Comparison of ENCODE assay signal across 8 cellular contexts in the genomic region with DNA sequence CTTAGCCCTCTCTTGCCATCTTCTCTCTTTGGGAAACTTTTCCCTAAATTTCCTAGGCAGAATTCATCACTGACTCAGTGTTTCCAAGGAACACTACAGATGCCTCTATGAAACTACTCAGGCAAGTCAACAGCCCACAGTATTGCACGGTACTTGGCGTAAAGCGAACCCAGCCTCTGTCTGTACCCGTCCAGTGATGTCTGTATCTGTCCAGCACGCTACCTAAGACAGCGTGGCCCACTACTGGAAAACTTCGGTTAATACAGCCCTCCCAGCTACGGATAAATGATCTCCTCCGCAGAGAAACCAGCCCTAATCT. TPM values are rescaled to one million over a fixed set of nuclear protein-coding genes. Genes with fewer than 3 reads are reported as not detected.
DNase-seq lines count a peak whose midpoint lies in the region; ATAC-seq and TF ChIP-seq lines count a peak whose summit lies in the region.

No MANE protein-coding gene starts in this region.

- H3K27me3 ChIP-seq in SU-DHL-6 (ENCODE audit: low read length) = no peaks in the 10 kb centered on the region
- H3K27me3 ChIP-seq in ovary = no peaks in the 10 kb centered on the region

- H3K4me1 ChIP-seq in ovary (ENCODE audit: insufficient read depth) = peaks cover 3% of the 10 kb centered on the region

- ATAC-seq in HG02973 (IDR thresholded peaks at IDR 0.05; ENCODE audit: unreplicated experiment) = peak; percentile 14

- in situ Hi-C loops in GM13976 (cut with MboI; ENCODE audit: low sequenced_read_pairs, unreplicated experiment) = no loop called here

- no peaks in the 10 kb centered on the region for H3K9me2 ChIP-seq in SU-DHL-6 (replicated peaks; ENCODE audit: insufficient read depth, low read length)

- peak overlapping the region; percentile 78 for H3K9ac ChIP-seq in SU-DHL-6 (ENCODE audit: low read length)

- TF ChIP-seq POLR2A in ovary (IDR thresholded peaks at IDR 0.05) = no peak

- H3K9me3 ChIP-seq in SU-DHL-6 (ENCODE audit: insufficient read depth, low read length) (no peaks in the 10 kb centered on the region), ovary (no peaks in the 10 kb centered on the region)

- H3K4me3 ChIP-seq in SU-DHL-6 (ENCODE audit: insufficient read depth, low read length, poor library complexity, severe bottlenecking) = peak overlapping the region; percentile 68
- H3K4me3 ChIP-seq in fibroblast of pulmonary artery (replicated peaks; ENCODE audit: low read depth, low read length) = peak overlapping the region; percentile 98
- peak overlapping the region; percentile 95 for H3K4me3 ChIP-seq in ovary

- no peaks in the 10 kb centered on the region for H3K36me3 ChIP-seq in SU-DHL-6 (ENCODE audit: low read length)
- no peaks in the 10 kb centered on the region for H3K36me3 ChIP-seq in ovary

- H3K79me2 ChIP-seq in SU-DHL-6 (ENCODE audit: insufficient read depth, low read length) = peaks cover 26% of the 10 kb centered on the region

- no peaks in the 10 kb centered on the region for H4K20me1 ChIP-seq in SU-DHL-6 (ENCODE audit: low read depth, low read length)

- peak; percentile 47 for DNase-seq in DMS53 (lab: John Stamatoyannopoulos, UW)
- no peak for DNase-seq in DMS53 treated with DMSO at 0.1 percent for 48 hours (lab: John Stamatoyannopoulos, UW; ENCODE audit: unreplicated experiment)
- DNase-seq in fibroblast of pulmonary artery (ENCODE audit: low read depth) = peak; percentile 32
- DNase-seq in ovary = no peak
- no peak for DNase-seq in NCI-H187 treated with DMSO at 0.1 percent for 48 hours (lab: John Stamatoyannopoulos, UW)
- no peak for DNase-seq in GM13976 (ENCODE audit: low spot score)

- peak overlapping the region; percentile 76 for H3K4me2 ChIP-seq in SU-DHL-6 (ENCODE audit: low read depth, low read length, poor library complexity, severe bottlenecking)

- WGBS in ovary, 3 donors = 0 to 2% (median 2%) methylated on average over 9 of the region's 9 CpGs

- intact Hi-C loops in ovary (cut with DNase I) = no loop called here

- peak overlapping the region; percentile 66 for H2AFZ ChIP-seq in SU-DHL-6 (ENCODE audit: low read depth, low read length, severe bottlenecking)

- no peak overlapping the region for H3K27ac ChIP-seq in SU-DHL-6 (ENCODE audit: low read depth, low read length)
- peak overlapping the region in 1 of 2 donors; percentile 9 for H3K27ac ChIP-seq in ovary

- TF ChIP-seq CTCF in SU-DHL-6 (IDR thresholded peaks at IDR 0.05; ENCODE audit: insufficient read depth, low read length, poor library complexity, severe bottlenecking) (no peak), fibroblast of pulmonary artery (IDR thresholded peaks at IDR 0.05; ENCODE audit: low read length, missing control alignments) (no peak), ovary (IDR thresholded peaks at IDR 0.05) (no peak), GM13976 (IDR thresholded peaks at IDR 0.05; ENCODE audit: borderline replicate concordance, control extremely low read depth, extremely low read depth, insufficient read depth, missing control alignments) (no peak)

- TF ChIP-seq EP300 in ovary (IDR thresholded peaks at IDR 0.05) = no peak

- no peaks in the 10 kb centered on the region for H3F3A ChIP-seq in SU-DHL-6 (ENCODE audit: insufficient read depth)

RNA-seq across cellular contexts. Expression of gene SKIC8, which starts 0.5 kb away (rescaled TPM):
- total RNA-seq in ovary = 10 to 100 TPM; 38.1 to 52.3 (median 43.5) TPM
- polyA plus RNA-seq in ovary = 10 to 100 TPM; 51.3 to 63.5 TPM

RNA-seq across cellular contexts. Expression of gene DNAJA4, which starts 34.6 kb away (rescaled TPM):
- 10 to 100 TPM in 4 of 7 donors, 1 to 10 TPM in 3; 4.9 to 18.0 (median 12.2) TPM for total RNA-seq in ovary
- 10 to 100 TPM in 1 of 2 donors, 1 to 10 TPM in 1; 7.3 to 23.7 TPM for polyA plus RNA-seq in ovary

RNA-seq across cellular contexts. Expression of gene CRABP1, which starts 41.2 kb away (rescaled TPM):
- under 1 TPM in 1 of 7 donors, not detected in 6; 0.56 TPM for total RNA-seq in ovary
- polyA plus RNA-seq in ovary = 1 to 10 TPM in 1 of 2 donors, under 1 TPM in 1; 0.40 to 2.7 TPM

Comparison
In these comparisons a context has a peak if more than half of its experiments do, and no peak if none do; other contexts are left out.
1. DNase-seq: peak in DMS53 (single experiment) and fibroblast of pulmonary artery (single experiment); none in DMS53 treated with DMSO at 0.1 percent for 48 hours (single experiment), ovary (0 of 5), NCI-H187 treated with DMSO at 0.1 percent for 48 hours (single experiment) and GM13976 (single experiment).
2. Peak in every context shown above with its lines, with median percentiles within 50 percentile points of each other: H3K4me3 ChIP-seq.